In the genomic region with DNA sequence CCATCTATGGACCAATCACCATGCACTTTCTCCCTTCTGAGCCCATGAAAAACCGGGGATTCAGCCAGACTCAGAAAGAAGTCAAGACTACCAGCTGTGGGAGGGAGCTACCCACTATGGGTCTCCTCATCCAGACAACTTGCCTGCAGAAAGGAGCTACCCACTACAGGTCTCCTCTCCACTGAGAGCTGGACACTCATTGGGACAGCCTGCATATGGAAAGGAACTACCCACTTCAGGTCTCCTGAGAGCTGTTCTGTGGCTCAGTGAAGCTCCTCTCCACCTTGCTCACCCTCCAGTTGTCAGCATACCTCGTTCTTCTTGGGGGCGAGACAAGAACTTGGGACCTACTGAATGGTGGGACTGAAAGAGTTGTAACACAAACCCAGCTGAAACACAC, we compare ENCODE assay signal across 28 cellular contexts. TPM values are rescaled to one million over a fixed set of nuclear protein-coding genes. Genes with fewer than 3 reads are reported as not detected.
DNase-seq lines count a peak whose midpoint lies in the region; ATAC-seq and TF ChIP-seq lines count a peak whose summit lies in the region.
"Had no signal": no experiment of that assay in that cellular context is flagged by ENCODE, and none has a peak within 500 bp of the region (broad histone marks: within the 10 kb centered on the region; RNA-seq: fewer than 3 reads in every experiment).

No MANE protein-coding gene starts in this region.

- CTCF ChIA-PET in CD4-positive, alpha-beta memory T cell (lab: Charles Lee; ENCODE audit: partially characterized antibody), result interaction anchor here (0.8 to 3.8 kb wide), 9 partner anchors 13 to 350 kb away, joined by 3 to 32 read pairs (median 4); no protein-coding TSS in a partner anchor
- CTCF ChIA-PET in naive thymus-derived CD4-positive, alpha-beta T cell (lab: Charles Lee), result interaction anchor here (0.6 to 1.8 kb wide), 3 partner anchors 78 to 294 kb away, joined by 3 to 7 read pairs (median 3); no protein-coding TSS in a partner anchor

- ATAC-seq in naive thymus-derived CD4-positive, alpha-beta T cell, result no peak
- ATAC-seq: gastrocnemius medialis had no signal

- intact Hi-C loops in CD4-positive, alpha-beta memory T cell (cut with micrococcal nuclease), result loop anchor here (5.0 kb wide), 2 partner anchors 225 to 295 kb away; no protein-coding TSS in a partner anchor
- intact Hi-C loops in activated T-helper 1 cell treated with anti-CD3 and anti-CD28 coated beads, Interleukin-12 subunit alpha, Interleukin-12 subunit beta, Interleukin-2, Interleukin-4 antibody, amounts not matched to agents 30 ng/mL and 10 ng/mL and 1 ng/mL, durations not matched to agents 14 hours and 24 hours and 36 hours (cut with micrococcal nuclease), result loop anchor here (5.0 kb wide), 1 partner anchor 280 kb away; no protein-coding TSS in a partner anchor
- intact Hi-C loops in naive thymus-derived CD4-positive, alpha-beta T cell (cut with micrococcal nuclease), result loop anchor here (2.0 to 10.0 kb wide), 6 partner anchors 225 to 1883 kb away; a partner anchor contains a TSS

- no peaks in the 10 kb centered on the region for H3K9me3 Mint-ChIP-seq in T-helper 1 cell treated with Interleukin-12 subunit alpha and Interleukin-12 subunit beta and Interleukin-4 antibody, amounts not matched to agents 30 μg/mL and 1 μg/mL, for 36 hours
- H3K9me3 Mint-ChIP-seq in CD4-positive, alpha-beta memory T cell, result peaks cover 0 to 2% (median 0%) of the 10 kb centered on the region in 8 donors
- H3K9me3 Mint-ChIP-seq in activated T-helper 1 cell treated with anti-CD3 and anti-CD28 coated beads, Interleukin-12 subunit alpha, Interleukin-12 subunit beta, Interleukin-2, Interleukin-4 antibody, amounts not matched to agents 30 ng/mL and 10 ng/mL and 1 ng/mL, durations not matched to agents 14 hours and 24 hours and 36 hours, result no peaks in the 10 kb centered on the region
- H3K9me3 Mint-ChIP-seq in naive thymus-derived CD4-positive, alpha-beta T cell, result peaks cover 0 to 3% (median 0%) of the 10 kb centered on the region in 11 donors
- H3K9me3 Mint-ChIP-seq: activated B cell treated with CpG ODN at 0.5 μM for 24 hours had no signal

- H3K4me1 Mint-ChIP-seq in T-helper 1 cell treated with Interleukin-12 subunit alpha and Interleukin-12 subunit beta and Interleukin-4 antibody, amounts not matched to agents 30 μg/mL and 1 μg/mL, for 36 hours (ENCODE audit: low read depth), result peaks cover 64% of the 10 kb centered on the region
- H3K4me1 Mint-ChIP-seq in CD4-positive, alpha-beta memory T cell, result peaks cover 38 to 62% (median 48%) of the 10 kb centered on the region in 4 donors
- peaks cover 75% of the 10 kb centered on the region for H3K4me1 Mint-ChIP-seq in activated T-helper 1 cell treated with anti-CD3 and anti-CD28 coated beads, Interleukin-12 subunit alpha, Interleukin-12 subunit beta, Interleukin-2, Interleukin-4 antibody, amounts not matched to agents 30 ng/mL and 10 ng/mL and 1 ng/mL, durations not matched to agents 14 hours and 24 hours and 36 hours (ENCODE audit: low read depth)
- peaks cover 31 to 65% (median 55%) of the 10 kb centered on the region in 7 donors for H3K4me1 Mint-ChIP-seq in naive thymus-derived CD4-positive, alpha-beta T cell
- H3K4me1 Mint-ChIP-seq: brain had no signal

- POLR2A ChIA-PET in CD4-positive, alpha-beta memory T cell (lab: Charles Lee; ENCODE audit: partially characterized antibody), result interaction anchor here (3.0 to 5.1 kb wide), 2 partner anchors 51 to 72 kb away, joined by 24 to 58 read pairs; no protein-coding TSS in a partner anchor
- POLR2A ChIA-PET in naive thymus-derived CD4-positive, alpha-beta T cell (lab: Charles Lee), result interaction anchor here (1.0 kb wide), 1 partner anchor 49 kb away, joined by 3 read pairs; no protein-coding TSS in a partner anchor

- DNase-seq in T-helper 1 cell (no peak), brain microvascular endothelial cell (no peak), NCI-H1092 treated with DMSO at 0.1 percent for 48 hours (lab: John Stamatoyannopoulos, UW) (no peak), NCI-H526 treated with DMSO at 0.1 percent for 48 hours (lab: John Stamatoyannopoulos, UW) (no peak)
- DNase-seq in CD4-positive, alpha-beta memory T cell, result no peak
- DNase-seq in activated T-helper 1 cell treated with anti-CD3 and anti-CD28 coated beads, Interleukin-12 subunit alpha, Interleukin-12 subunit beta, Interleukin-2, Interleukin-4 antibody, amounts not matched to agents 30 ng/mL and 10 ng/mL and 1 ng/mL, durations not matched to agents 14 hours and 24 hours and 36 hours (ENCODE audit: low spot score), result no peak
- no peak for DNase-seq in naive thymus-derived CD4-positive, alpha-beta T cell
- DNase-seq: activated B cell treated with CpG ODN at 0.5 μM for 24 hours; colonic mucosa; DMS79; endodermal cell; esophagus squamous epithelium; gastrocnemius medialis; hypothalamus; NCI-H1417; NCI-H2107; NCI-H510A; stimulated activated naive CD4-positive, alpha-beta T cell; T1000; thyroid gland had no signal

- peak overlapping the region; percentile 53 for H3K27ac ChIP-seq in CD4-positive, alpha-beta memory T cell (ENCODE audit: low read depth, low read length)
- no peak overlapping the region for H3K27ac ChIP-seq in naive thymus-derived CD4-positive, alpha-beta T cell (ENCODE audit: low read depth, low read length)
- H3K27ac ChIP-seq in brain microvascular endothelial cell, result no peak overlapping the region
- H3K27ac ChIP-seq: 22Rv1, colonic mucosa, esophagus squamous epithelium, gastrocnemius medialis, neutrophil, SK-N-MC, thyroid gland had no signal

- no peaks in the 10 kb centered on the region for H3K27me3 Mint-ChIP-seq in T-helper 1 cell treated with Interleukin-12 subunit alpha and Interleukin-12 subunit beta and Interleukin-4 antibody, amounts not matched to agents 30 μg/mL and 1 μg/mL, for 36 hours (ENCODE audit: low read depth)
- H3K27me3 Mint-ChIP-seq in CD4-positive, alpha-beta memory T cell, result no peaks in the 10 kb centered on the region
- no peaks in the 10 kb centered on the region for H3K27me3 Mint-ChIP-seq in activated T-helper 1 cell treated with anti-CD3 and anti-CD28 coated beads, Interleukin-12 subunit alpha, Interleukin-12 subunit beta, Interleukin-2, Interleukin-4 antibody, amounts not matched to agents 30 ng/mL and 10 ng/mL and 1 ng/mL, durations not matched to agents 14 hours and 24 hours and 36 hours (ENCODE audit: insufficient read depth)
- H3K27me3 Mint-ChIP-seq in naive thymus-derived CD4-positive, alpha-beta T cell, result no peaks in the 10 kb centered on the region
- H3K27me3 Mint-ChIP-seq: activated B cell treated with CpG ODN at 0.5 μM for 24 hours had no signal

- H3K4me1 ChIP-seq in CD4-positive, alpha-beta memory T cell (ENCODE audit: insufficient read depth, low read length), result peaks cover 38% of the 10 kb centered on the region
- H3K4me1 ChIP-seq in naive thymus-derived CD4-positive, alpha-beta T cell (ENCODE audit: control insufficient read depth in 2 of 2, insufficient read depth in 2 of 2, low read length in 2 of 2), result peaks cover 21 to 32% of the 10 kb centered on the region in 2 donors
- H3K4me1 ChIP-seq: colonic mucosa, gastrocnemius medialis, HAP-1 had no signal

- no peaks in the 10 kb centered on the region for H3K27me3 ChIP-seq in CD4-positive, alpha-beta memory T cell (ENCODE audit: insufficient read depth, low read length)
- H3K27me3 ChIP-seq in naive thymus-derived CD4-positive, alpha-beta T cell (ENCODE audit: control insufficient read depth in 2 of 2, insufficient read depth in 2 of 2, low read length in 2 of 2), result no peaks in the 10 kb centered on the region
- no peaks in the 10 kb centered on the region for H3K27me3 ChIP-seq in brain microvascular endothelial cell (replicated peaks)
- H3K27me3 ChIP-seq: colonic mucosa, gastrocnemius medialis, neutrophil, Peyer's patch, thyroid gland had no signal

- H3K27ac Mint-ChIP-seq in T-helper 1 cell treated with Interleukin-12 subunit alpha and Interleukin-12 subunit beta and Interleukin-4 antibody, amounts not matched to agents 30 μg/mL and 1 μg/mL, for 36 hours, result peak overlapping the region; percentile 93
- H3K27ac Mint-ChIP-seq in CD4-positive, alpha-beta memory T cell, result peak overlapping the region; percentile 82 to 98 (median 92)
- peak overlapping the region; percentile 42 for H3K27ac Mint-ChIP-seq in activated T-helper 1 cell treated with anti-CD3 and anti-CD28 coated beads, Interleukin-12 subunit alpha, Interleukin-12 subunit beta, Interleukin-2, Interleukin-4 antibody, amounts not matched to agents 30 ng/mL and 10 ng/mL and 1 ng/mL, durations not matched to agents 14 hours and 24 hours and 36 hours
- H3K27ac Mint-ChIP-seq in naive thymus-derived CD4-positive, alpha-beta T cell, result peak overlapping the region in 6 of 9 donors; percentile 48 to 95 (median 66)
- H3K27ac Mint-ChIP-seq: brain, endodermal cell had no signal

- in situ Hi-C loops in brain microvascular endothelial cell (cut with HindIII; ENCODE audit: low pct_ligation_motif_present, low sequenced_read_pairs), result no loop called here

- H3K36me3 ChIP-seq in CD4-positive, alpha-beta memory T cell (ENCODE audit: insufficient read depth, low read length), result no peaks in the 10 kb centered on the region
- H3K36me3 ChIP-seq in naive thymus-derived CD4-positive, alpha-beta T cell (ENCODE audit: control insufficient read depth in 2 of 3, insufficient read depth in 3 of 3, low read length in 3 of 3), result peaks cover 0 to 11% (median 3%) of the 10 kb centered on the region in 3 experiments
- no peaks in the 10 kb centered on the region for H3K36me3 ChIP-seq in brain microvascular endothelial cell (replicated peaks)
- H3K36me3 ChIP-seq: colonic mucosa, esophagus squamous epithelium, gastrocnemius medialis, HAP-1, neutrophil, Peyer's patch, thyroid gland had no signal

- no peaks in the 10 kb centered on the region for H3K9me3 ChIP-seq in CD4-positive, alpha-beta memory T cell (ENCODE audit: control insufficient read depth in 1 of 2, low read length in 2 of 2)
- H3K9me3 ChIP-seq in naive thymus-derived CD4-positive, alpha-beta T cell (ENCODE audit: control insufficient read depth in 2 of 3, low read length in 3 of 3), result no peaks in the 10 kb centered on the region
- H3K9me3 ChIP-seq: colonic mucosa, esophagus squamous epithelium, gastrocnemius medialis, HAP-1, neutrophil, Peyer's patch, thyroid gland had no signal

- no peak overlapping the region for H3K4me3 ChIP-seq in CD4-positive, alpha-beta memory T cell (ENCODE audit: low read length in 2 of 2)
- H3K4me3 ChIP-seq in naive thymus-derived CD4-positive, alpha-beta T cell (ENCODE audit: low read length), result no peak overlapping the region
- H3K4me3 ChIP-seq in brain microvascular endothelial cell (ENCODE audit: low read depth, low read length), result no peak overlapping the region
- H3K4me3 ChIP-seq: colonic mucosa, esophagus squamous epithelium, gastrocnemius medialis, HAP-1, Peyer's patch, SK-N-MC, thyroid gland had no signal

- H3K36me3 Mint-ChIP-seq in T-helper 1 cell treated with Interleukin-12 subunit alpha and Interleukin-12 subunit beta and Interleukin-4 antibody, amounts not matched to agents 30 μg/mL and 1 μg/mL, for 36 hours (ENCODE audit: low read depth), result peaks cover 67% of the 10 kb centered on the region
- peaks cover 25 to 40% of the 10 kb centered on the region in 2 donors for H3K36me3 Mint-ChIP-seq in CD4-positive, alpha-beta memory T cell
- peaks cover 46% of the 10 kb centered on the region for H3K36me3 Mint-ChIP-seq in activated T-helper 1 cell treated with anti-CD3 and anti-CD28 coated beads, Interleukin-12 subunit alpha, Interleukin-12 subunit beta, Interleukin-2, Interleukin-4 antibody, amounts not matched to agents 30 ng/mL and 10 ng/mL and 1 ng/mL, durations not matched to agents 14 hours and 24 hours and 36 hours (ENCODE audit: low read depth)
- H3K36me3 Mint-ChIP-seq in naive thymus-derived CD4-positive, alpha-beta T cell, result peaks cover 6 to 73% (median 18%) of the 10 kb centered on the region in 5 donors
- H3K36me3 Mint-ChIP-seq: brain had no signal

- TF ChIP-seq CTCF in brain microvascular endothelial cell (IDR thresholded peaks at IDR 0.05; ENCODE audit: low read depth, low read length, missing control alignments), result no peak

- no peak overlapping the region for H3K4me3 Mint-ChIP-seq in T-helper 1 cell treated with Interleukin-12 subunit alpha and Interleukin-12 subunit beta and Interleukin-4 antibody, amounts not matched to agents 30 μg/mL and 1 μg/mL, for 36 hours
- no peak overlapping the region for H3K4me3 Mint-ChIP-seq in CD4-positive, alpha-beta memory T cell
- H3K4me3 Mint-ChIP-seq in activated T-helper 1 cell treated with anti-CD3 and anti-CD28 coated beads, Interleukin-12 subunit alpha, Interleukin-12 subunit beta, Interleukin-2, Interleukin-4 antibody, amounts not matched to agents 30 ng/mL and 10 ng/mL and 1 ng/mL, durations not matched to agents 14 hours and 24 hours and 36 hours, result no peak overlapping the region
- H3K4me3 Mint-ChIP-seq in naive thymus-derived CD4-positive, alpha-beta T cell, result peak overlapping the region in 2 of 10 donors; percentile 30 to 64
- H3K4me3 Mint-ChIP-seq: activated B cell treated with CpG ODN at 0.5 μM for 24 hours, brain, endodermal cell had no signal

RNA-seq across cellular contexts. Expression of a gene that starts 22.3 kb away (rescaled TPM):
- under 1 TPM in 1 of 2 experiments, not detected in 1; 0.19 TPM for total RNA-seq in CD4-positive, alpha-beta memory T cell
- 1 to 10 TPM in 1 of 2 donors, not detected in 1; 1.4 TPM for polyA plus RNA-seq in CD4-positive, alpha-beta memory T cell
- 812 and 827 TPM in 2 replicates for total RNA-seq in activated T-helper 1 cell treated with anti-CD3 and anti-CD28 coated beads, Interleukin-12 subunit alpha, Interleukin-12 subunit beta, Interleukin-2, Interleukin-4 antibody, amounts not matched to agents 30 ng/mL and 10 ng/mL and 1 ng/mL, durations not matched to agents 14 hours and 24 hours and 36 hours
- 10 to 100 TPM in 1 of 5 experiments, under 1 TPM in 3, not detected in 1; 0.13 to 51.8 (median 0.27) TPM for total RNA-seq in naive thymus-derived CD4-positive, alpha-beta T cell
- 1 to 10 TPM; 1.7 to 1.8 TPM for polyA plus RNA-seq in naive thymus-derived CD4-positive, alpha-beta T cell
- total RNA-seq: endodermal cell, gastrocnemius medialis, Peyer's patch, pulmonary artery endothelial cell had no signal

RNA-seq across cellular contexts. Expression of a gene that starts 57.1 kb away (rescaled TPM):
- total RNA-seq in CD4-positive, alpha-beta memory T cell, result 1 to 10 TPM; 6.3 to 7.7 TPM
- polyA plus RNA-seq in CD4-positive, alpha-beta memory T cell, result 1 to 10 TPM in 1 of 2 donors, under 1 TPM in 1; 0.77 to 1.4 TPM
- 8.1 and 8.9 TPM in 2 replicates for total RNA-seq in activated T-helper 1 cell treated with anti-CD3 and anti-CD28 coated beads, Interleukin-12 subunit alpha, Interleukin-12 subunit beta, Interleukin-2, Interleukin-4 antibody, amounts not matched to agents 30 ng/mL and 10 ng/mL and 1 ng/mL, durations not matched to agents 14 hours and 24 hours and 36 hours
- 10 to 100 TPM in 3 of 5 experiments, 1 to 10 TPM in 2; 8.2 to 18.3 (median 12.3) TPM for total RNA-seq in naive thymus-derived CD4-positive, alpha-beta T cell
- polyA plus RNA-seq in naive thymus-derived CD4-positive, alpha-beta T cell, result 1 to 10 TPM; 2.1 to 2.4 TPM

Comparison
In these comparisons a context has a peak if more than half of its experiments do, and no peak if none do; other contexts are left out.
1. H3K27ac Mint-ChIP-seq: peak in every context shown above with its lines; median percentile 93 in T-helper 1 cell treated with Interleukin-12 subunit alpha and Interleukin-12 subunit beta and Interleukin-4 antibody, amounts not matched to agents 30 μg/mL and 1 μg/mL, for 36 hours; 92 in CD4-positive, alpha-beta memory T cell; 66 in naive thymus-derived CD4-positive, alpha-beta T cell; 42 in activated T-helper 1 cell treated with anti-CD3 and anti-CD28 coated beads, Interleukin-12 subunit alpha, Interleukin-12 subunit beta, Interleukin-2, Interleukin-4 antibody, amounts not matched to agents 30 ng/mL and 10 ng/mL and 1 ng/mL, durations not matched to agents 14 hours and 24 hours and 36 hours.
2. RNA of a gene that starts 22.3 kb away (total RNA-seq): 812 to 827 TPM in activated T-helper 1 cell treated with anti-CD3 and anti-CD28 coated beads, Interleukin-12 subunit alpha, Interleukin-12 subunit beta, Interleukin-2, Interleukin-4 antibody, amounts not matched to agents 30 ng/mL and 10 ng/mL and 1 ng/mL, durations not matched to agents 14 hours and 24 hours and 36 hours; 0.13 to 51.8 TPM in naive thymus-derived CD4-positive, alpha-beta T cell and 0.19 TPM in CD4-positive, alpha-beta memory T cell; every median in the first group is over 10 times any median in the second.